ENCODE assay signal across 6 cellular contexts in genomic region chr7:151008511-151009323, GRCh38. TPM values are rescaled to one million over a fixed set of nuclear protein-coding genes. Genes with fewer than 3 reads are reported as not detected.
DNase-seq lines count a peak whose midpoint lies in the region; ATAC-seq, FAIRE-seq and TF ChIP-seq lines count a peak whose summit lies in the region.

No MANE protein-coding gene starts in this region.

- no peaks in the 10 kb centered on the region for H3K27me3 Mint-ChIP-seq in central memory CD8-positive, alpha-beta T cell

- H3K27ac ChIP-seq in RWPE1: peak overlapping the region; percentile 23
- H3K27ac ChIP-seq in pancreas: no peak overlapping the region

- CTCF ChIA-PET in RWPE1 (lab: Yijun Ruan, JAX): interaction anchor here (0.6 to 1.1 kb wide), 11 partner anchors 9 to 584 kb away, joined by 3 to 5 read pairs (median 3); no protein-coding TSS in a partner anchor

- peak; percentile 68 for ATAC-seq in GM19452 (IDR thresholded peaks at IDR 0.05; ENCODE audit: unreplicated experiment)
- ATAC-seq in central memory CD8-positive, alpha-beta T cell (replicated peaks; ENCODE audit: extremely low read depth, poor library complexity, severe bottlenecking): peak; percentile 64
- ATAC-seq in pancreas: peak; percentile 81 to 87 (median 86)

- peak overlapping the region in 2 of 4 donors; percentile 22 to 39 for H3K4me3 ChIP-seq in pancreas

- H3K27me3 ChIP-seq in pancreas: no peaks in the 10 kb centered on the region

- peak overlapping the region; percentile 72 for H3K27ac Mint-ChIP-seq in central memory CD8-positive, alpha-beta T cell (ENCODE audit: low read depth)

- H3K4me1 Mint-ChIP-seq in central memory CD8-positive, alpha-beta T cell: peaks cover 46% of the 10 kb centered on the region

- POLR2A ChIA-PET in RWPE1 (lab: Yijun Ruan, JAX; ENCODE audit: low non-redundant PET): no interaction called here

- no peaks in the 10 kb centered on the region for H3K36me3 ChIP-seq in pancreas

- intact Hi-C loops in pancreas (cut with DNase I): no loop called here

- peaks cover 13% of the 10 kb centered on the region for H3K36me3 Mint-ChIP-seq in central memory CD8-positive, alpha-beta T cell (ENCODE audit: insufficient read depth)

- H3K4me1 ChIP-seq in pancreas: peaks cover 0 to 9% (median 0%) of the 10 kb centered on the region in 3 donors

- FAIRE-seq in pancreas (lab: Jason Lieb, UNC) (no peak), HTR-8/SVneo (lab: Jason Lieb, UNC) (no peak)

- TF ChIP-seq CTCF in RWPE1 (conservative IDR thresholded peaks at IDR 0.05; ENCODE audit: low read depth) (peak; percentile 97), pancreas (IDR thresholded peaks at IDR 0.05) (peak; percentile 68 to 83 (median 78))

- H3K9me3 ChIP-seq in pancreas: no peaks in the 10 kb centered on the region

- peak overlapping the region; percentile 76 for H3K4me3 Mint-ChIP-seq in central memory CD8-positive, alpha-beta T cell

- DNase-seq in RWPE1 (ENCODE audit: low spot score): peak; percentile 50
- DNase-seq in central memory CD8-positive, alpha-beta T cell (ENCODE audit: low spot score in 2 of 2): peak; percentile 77 to 80
- peak; percentile 36 to 91 (median 78) for DNase-seq in pancreas
- no peak for DNase-seq in SHP77 treated with DMSO at 0.1 percent for 48 hours (lab: John Stamatoyannopoulos, UW)
- DNase-seq in HTR-8/SVneo (ENCODE audit: insufficient read length, low spot score): no peak

- WGBS in pancreas, 2 donors: 25 to 28% methylated on average over 35 to 40 of the region's 40 CpGs

- H3K9me3 Mint-ChIP-seq in central memory CD8-positive, alpha-beta T cell: no peaks in the 10 kb centered on the region

RNA-seq across cellular contexts. Expression of gene ATG9B, which starts 15.6 kb away (rescaled TPM):
- total RNA-seq in pancreas: under 1 TPM in 5 of 6 donors, not detected in 1; 0.06 to 0.46 (median 0.20) TPM
- polyA plus RNA-seq in pancreas: 1 to 10 TPM in 1 of 2 donors, under 1 TPM in 1; 0.72 to 1.5 TPM

RNA-seq across cellular contexts. Expression of gene NOS3, which starts 17.9 kb away (rescaled TPM):
- 1 to 10 TPM; 1.0 to 5.1 (median 3.1) TPM for total RNA-seq in pancreas
- polyA plus RNA-seq in pancreas: 10 to 100 TPM in 1 of 2 donors, 1 to 10 TPM in 1; 6.0 to 12.5 TPM

RNA-seq across cellular contexts. Expression of gene ABCB8, which starts 19.5 kb away (rescaled TPM):
- 10 to 100 TPM in 3 of 6 donors, 1 to 10 TPM in 3; 6.1 to 18.5 (median 10.1) TPM for total RNA-seq in pancreas
- 10 to 100 TPM; 23.6 to 29.0 TPM for polyA plus RNA-seq in pancreas

RNA-seq across cellular contexts. Expression of gene KCNH2, which starts 30.6 kb away (rescaled TPM):
- total RNA-seq in pancreas: 1 to 10 TPM; 1.4 to 4.4 (median 3.0) TPM
- polyA plus RNA-seq in pancreas: 10 to 100 TPM in 1 of 2 donors, 1 to 10 TPM in 1; 7.4 to 27.9 TPM

RNA-seq across cellular contexts. Expression of gene ASIC3, which starts 39.6 kb away (rescaled TPM):
- total RNA-seq in pancreas: 1 to 10 TPM in 1 of 6 donors, under 1 TPM in 5; 0.47 to 2.1 (median 0.71) TPM
- polyA plus RNA-seq in pancreas: 1 to 10 TPM; 7.0 to 8.7 TPM

Comparison
In these comparisons a context has a peak if more than half of its experiments do, and no peak if none do; other contexts are left out.
1. DNase-seq: peak in RWPE1 (single experiment), central memory CD8-positive, alpha-beta T cell (2 of 2) and pancreas (6 of 6); none in SHP77 treated with DMSO at 0.1 percent for 48 hours (single experiment) and HTR-8/SVneo (single experiment).
2. Peak in every context shown above with its lines, with median percentiles within 50 percentile points of each other: ATAC-seq.